In the genomic region with DNA sequence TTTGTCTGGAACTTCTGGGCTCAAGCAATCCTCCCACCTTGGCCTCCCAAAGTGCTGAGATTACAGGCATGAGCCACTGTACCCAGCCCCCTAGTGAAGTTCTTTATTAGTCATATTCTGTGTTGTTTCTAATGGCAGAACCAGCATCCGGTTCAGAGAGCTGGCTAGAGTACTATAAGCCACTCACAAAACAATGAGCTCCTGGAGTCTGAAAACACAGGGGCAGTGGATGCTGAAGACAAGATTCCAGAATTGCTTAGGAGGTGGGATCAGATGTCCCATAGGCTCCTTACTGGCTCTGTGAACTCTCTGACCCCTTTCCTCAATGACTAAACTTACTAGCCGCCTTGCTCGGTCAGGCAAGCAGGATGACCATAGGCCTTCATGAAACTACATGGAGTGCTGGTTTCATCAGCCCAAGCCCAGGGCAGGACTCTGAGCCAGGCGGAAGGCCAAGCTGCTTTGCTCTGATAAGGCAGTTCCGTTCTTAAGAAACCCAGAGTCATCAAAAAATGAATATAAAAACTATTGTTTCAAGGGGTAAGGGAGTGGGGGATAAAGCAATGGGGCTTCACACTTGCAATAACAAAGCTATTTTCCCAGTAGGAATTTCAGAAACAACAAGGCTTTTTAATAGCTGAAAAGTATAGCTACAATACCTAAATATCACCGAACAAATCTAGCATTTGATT, we compare ENCODE assay signal across 14 cellular contexts. TPM values are rescaled to one million over a fixed set of nuclear protein-coding genes. Genes with fewer than 3 reads are reported as not detected.
A peak's percentile ranks its signal among the peaks of the same experiment; 100 is the strongest.
DNase-seq lines count a peak whose midpoint lies in the region; ATAC-seq and TF ChIP-seq lines count a peak whose summit lies in the region.
"Had no signal": no experiment of that assay in that cellular context is flagged by ENCODE, and none has a peak within 500 bp of the region (broad histone marks: within the 10 kb centered on the region; RNA-seq: fewer than 3 reads in every experiment).

No MANE protein-coding gene starts in this region.

- no peak for TF ChIP-seq POLR2A in sigmoid colon (IDR thresholded peaks at IDR 0.05)

- DNase-seq in HUDEP-2 (lab: John Stamatoyannopoulos, UW; ENCODE audit: unreplicated experiment in 76 of 76) (peak in 74 of 76 experiments; percentile 36 to 92 (median 83)), dorsolateral prefrontal cortex (no peak), kidney epithelial cell (ENCODE audit: low read depth) (peak; percentile 65), sigmoid colon (peak; percentile 58), NCI-H345 (lab: John Stamatoyannopoulos, UW) (no peak), nucleus accumbens (lab: John Stamatoyannopoulos, UW) (no peak)
- DNase-seq: AML-193, DND-41, left colon, NCI-H2171, T1000 had no signal

- TF ChIP-seq CTCF in dorsolateral prefrontal cortex (IDR thresholded peaks at IDR 0.05 in 54 of 56, conservative IDR thresholded peaks at IDR 0.05 in 2 of 56; ENCODE audit: low read depth in 1 of 56, partially characterized antibody in 56 of 56) (no peak), kidney epithelial cell (IDR thresholded peaks at IDR 0.05; ENCODE audit: insufficient read depth, low read length, poor library complexity, severe bottlenecking) (no peak), sigmoid colon (IDR thresholded peaks at IDR 0.05) (no peak)

- intact Hi-C loops in dorsolateral prefrontal cortex (cut with DNase I) (no loop called here), sigmoid colon (cut with DNase I) (no loop called here)

- no peak for TF ChIP-seq EP300 in sigmoid colon (IDR thresholded peaks at IDR 0.05)

- H3K27ac ChIP-seq in dorsolateral prefrontal cortex = peak overlapping the region in 33 of 59 donors; percentile 1 to 63 (median 39)
- H3K27ac ChIP-seq in sigmoid colon = peak overlapping the region in 2 of 4 donors; percentile 9 to 32

- H3K27me3 ChIP-seq in dorsolateral prefrontal cortex (no peaks in the 10 kb centered on the region), kidney epithelial cell (ENCODE audit: control insufficient read depth, insufficient read depth, low read length) (no peaks in the 10 kb centered on the region), sigmoid colon (no peaks in the 10 kb centered on the region)

- peaks cover 3% of the 10 kb centered on the region for H3K36me3 ChIP-seq in kidney epithelial cell (ENCODE audit: control insufficient read depth, insufficient read depth, low read length)
- H3K36me3 ChIP-seq in sigmoid colon = peaks cover 33 to 79% (median 39%) of the 10 kb centered on the region in 4 donors

- peaks cover 0 to 14% (median 11%) of the 10 kb centered on the region in 4 donors for H3K4me1 ChIP-seq in sigmoid colon

- H3K9me3 ChIP-seq in sigmoid colon = no peaks in the 10 kb centered on the region

- ATAC-seq in HG02759 (IDR thresholded peaks at IDR 0.05; ENCODE audit: unreplicated experiment) = no peak
- ATAC-seq in HG03045 (IDR thresholded peaks at IDR 0.05; ENCODE audit: unreplicated experiment) = no peak
- ATAC-seq: left colon, Panc1 had no signal

- WGBS in sigmoid colon, 2 donors = 88 to 92% methylated on average over 6 of the region's 6 CpGs

- no peak overlapping the region for H3K4me3 ChIP-seq in dorsolateral prefrontal cortex
- H3K4me3 ChIP-seq in kidney epithelial cell (ENCODE audit: low read depth, low read length) = no peak overlapping the region
- no peak overlapping the region for H3K4me3 ChIP-seq in sigmoid colon

RNA-seq across cellular contexts. Expression of gene MTHFR, which starts 8.1 kb away (rescaled TPM):
- total RNA-seq in dorsolateral prefrontal cortex (10 to 100 TPM; 31.4 to 70.6 (median 41.5) TPM), kidney epithelial cell (23.1 and 26.6 TPM in 2 replicates), sigmoid colon (10 to 100 TPM; 16.8 to 38.3 (median 27.9) TPM)
- polyA plus RNA-seq in sigmoid colon = 10 to 100 TPM in 2 of 3 donors, 1 to 10 TPM in 1; 6.6 to 34.6 (median 13.6) TPM

RNA-seq across cellular contexts. Expression of gene CLCN6, which starts 8.3 kb away (rescaled TPM):
- 10 to 100 TPM; 51.7 to 92.9 (median 69.7) TPM for total RNA-seq in dorsolateral prefrontal cortex
- 17.6 and 17.7 TPM in 2 replicates for total RNA-seq in kidney epithelial cell
- 10 to 100 TPM; 12.1 to 19.7 (median 16.1) TPM for total RNA-seq in sigmoid colon
- 10 to 100 TPM in 1 of 3 donors, 1 to 10 TPM in 2; 3.0 to 17.6 (median 3.7) TPM for polyA plus RNA-seq in sigmoid colon

RNA-seq across cellular contexts. Expression of gene C1orf167, which starts 35.7 kb away (rescaled TPM):
- total RNA-seq in dorsolateral prefrontal cortex (1 to 10 TPM in 2 of 120 experiments, under 1 TPM in 23, not detected in 95; 0.14 to 1.8 (median 0.57) TPM), kidney epithelial cell (not detected in 2 replicates), sigmoid colon (1 to 10 TPM in 2 of 4 donors, under 1 TPM in 1, not detected in 1; 0.66 to 1.8 (median 1.1) TPM)
- 1 to 10 TPM; 1.6 to 2.4 (median 2.2) TPM for polyA plus RNA-seq in sigmoid colon
- total RNA-seq: left colon had no signal

RNA-seq across cellular contexts. Expression of gene NPPA, which starts 49.9 kb away (rescaled TPM):
- total RNA-seq in dorsolateral prefrontal cortex = 1 to 10 TPM in 97 of 120 experiments, under 1 TPM in 14, not detected in 9; 0.58 to 9.9 (median 1.9) TPM
- total RNA-seq in kidney epithelial cell = not detected in 2 replicates
- total RNA-seq in sigmoid colon = not detected
- 1 to 10 TPM in 1 of 3 donors, under 1 TPM in 1, not detected in 1; 0.92 to 8.6 TPM for polyA plus RNA-seq in sigmoid colon
- total RNA-seq: left colon had no signal

Comparison
In these comparisons a context has a peak if more than half of its experiments do, and no peak if none do; other contexts are left out.
1. DNase-seq: peak in HUDEP-2 (74 of 76), kidney epithelial cell (single experiment) and sigmoid colon (single experiment); none in dorsolateral prefrontal cortex (0 of 10), NCI-H345 (single experiment) and nucleus accumbens (0 of 56).